In the genomic region with DNA sequence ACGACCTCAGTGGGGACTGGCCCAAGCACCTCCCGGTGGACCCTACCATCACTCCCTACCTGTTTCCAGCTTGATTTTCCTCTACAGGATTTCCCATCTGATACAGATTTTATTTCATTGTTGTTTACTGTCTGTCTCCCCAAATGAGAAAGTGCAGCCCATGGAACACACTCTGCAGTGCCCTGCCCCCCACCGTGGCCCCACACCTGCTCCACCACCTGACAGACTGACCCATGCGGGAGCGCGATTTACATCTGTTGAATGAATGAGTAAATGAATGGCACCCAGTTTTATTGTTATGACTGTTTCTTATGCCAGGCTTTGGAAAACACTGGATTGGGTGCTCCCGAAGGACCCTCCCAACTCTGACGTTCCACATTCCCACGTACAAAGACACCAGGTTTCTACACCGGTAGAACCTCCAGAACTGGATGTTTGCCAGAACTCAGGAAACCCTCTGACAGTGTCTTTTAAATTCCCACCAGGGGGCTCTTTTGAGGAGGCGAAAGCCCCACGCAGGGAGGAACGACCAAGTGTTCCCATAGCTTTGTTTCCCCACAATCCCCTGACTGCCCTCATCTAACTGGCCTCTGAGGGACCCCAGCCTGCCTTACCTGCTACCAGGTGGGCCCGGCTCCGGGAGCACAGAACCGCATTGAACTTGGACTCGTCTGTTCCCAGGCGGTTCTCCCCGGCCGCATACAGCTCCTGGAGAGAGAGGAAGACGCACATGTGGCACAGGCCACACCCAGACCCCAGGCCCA, we compare ENCODE assay signal across 10 cellular contexts. TPM values are rescaled to one million over a fixed set of nuclear protein-coding genes. Genes with fewer than 3 reads are reported as not detected.
A peak's percentile ranks its signal among the peaks of the same experiment; 100 is the strongest.
DNase-seq lines count a peak whose midpoint lies in the region; ATAC-seq, FAIRE-seq and TF ChIP-seq lines count a peak whose summit lies in the region.
"Had no signal": no experiment of that assay in that cellular context is flagged by ENCODE, and none has a peak within 500 bp of the region (broad histone marks: within the 10 kb centered on the region; RNA-seq: fewer than 3 reads in every experiment).

No MANE protein-coding gene starts in this region.

- peaks cover 64% of the 10 kb centered on the region for H3K36me3 Mint-ChIP-seq in central memory CD8-positive, alpha-beta T cell (ENCODE audit: insufficient read depth)
- peaks cover 15% of the 10 kb centered on the region for H3K36me3 Mint-ChIP-seq in natural killer cell treated with Interleukin-12 subunit alpha and Interleukin-12 subunit beta and Interleukin-15 and Interleukin-18, amount 100 ng/mL, for 72 hours
- H3K36me3 Mint-ChIP-seq: IgD-negative memory B cell had no signal

- H2AFZ ChIP-seq in KMS-11 (ENCODE audit: low read depth): no peak overlapping the region

- no peaks in the 10 kb centered on the region for H3K4me1 ChIP-seq in KMS-11 (ENCODE audit: low read depth, poor library complexity, severe bottlenecking)
- peaks cover 11% of the 10 kb centered on the region for H3K4me1 ChIP-seq in ovary (ENCODE audit: insufficient read depth)

- no peak overlapping the region for H3K9ac ChIP-seq in KMS-11

- no peaks in the 10 kb centered on the region for H3K79me2 ChIP-seq in KMS-11 (ENCODE audit: insufficient read depth, low read depth)

- peak overlapping the region; percentile 56 for H3K27ac Mint-ChIP-seq in central memory CD8-positive, alpha-beta T cell (ENCODE audit: low read depth)
- H3K27ac Mint-ChIP-seq in natural killer cell treated with Interleukin-12 subunit alpha and Interleukin-12 subunit beta and Interleukin-15 and Interleukin-18, amount 100 ng/mL, for 72 hours: peak overlapping the region; percentile 4 to 66

- no peaks in the 10 kb centered on the region for H4K20me1 ChIP-seq in KMS-11 (ENCODE audit: insufficient read depth)

- no peaks in the 10 kb centered on the region for H3K9me3 Mint-ChIP-seq in central memory CD8-positive, alpha-beta T cell
- no peaks in the 10 kb centered on the region for H3K9me3 Mint-ChIP-seq in natural killer cell treated with Interleukin-12 subunit alpha and Interleukin-12 subunit beta and Interleukin-15 and Interleukin-18, amount 100 ng/mL, for 72 hours
- H3K9me3 Mint-ChIP-seq: IgD-negative memory B cell had no signal

- WGBS in ovary, 3 donors: 73 to 84% (median 77%) methylated on average over 21 of the region's 21 CpGs

- intact Hi-C loops in ovary (cut with DNase I): no loop called here

- DNase-seq in D721Med (ENCODE audit: insufficient read length, low spot score) (no peak), ovary (no peak)
- no peak for DNase-seq in central memory CD8-positive, alpha-beta T cell (ENCODE audit: low spot score in 2 of 2)
- DNase-seq in natural killer cell treated with Interleukin-12 subunit alpha and Interleukin-12 subunit beta and Interleukin-15 and Interleukin-18, amount 100 ng/mL, for 72 hours (ENCODE audit: low spot score): no peak

- H3K4me3 Mint-ChIP-seq in central memory CD8-positive, alpha-beta T cell: no peak overlapping the region
- H3K4me3 Mint-ChIP-seq in natural killer cell treated with Interleukin-12 subunit alpha and Interleukin-12 subunit beta and Interleukin-15 and Interleukin-18, amount 100 ng/mL, for 72 hours: no peak overlapping the region
- H3K4me3 Mint-ChIP-seq: IgD-negative memory B cell had no signal

- no peak overlapping the region for H3K27ac ChIP-seq in KMS-11
- no peak overlapping the region for H3K27ac ChIP-seq in ovary

- H3K4me1 Mint-ChIP-seq in central memory CD8-positive, alpha-beta T cell: peaks cover 27% of the 10 kb centered on the region
- peaks cover 12 to 20% of the 10 kb centered on the region in 2 donors for H3K4me1 Mint-ChIP-seq in natural killer cell treated with Interleukin-12 subunit alpha and Interleukin-12 subunit beta and Interleukin-15 and Interleukin-18, amount 100 ng/mL, for 72 hours (ENCODE audit: low read depth in 2 of 2)

- H3K4me3 ChIP-seq in KMS-11 (IDR thresholded peaks at IDR 0.05; ENCODE audit: insufficient read depth, low read depth, low read length) (no peak overlapping the region), ovary (no peak overlapping the region)

- H3K36me3 ChIP-seq in KMS-11 (ENCODE audit: insufficient read depth) (no peaks in the 10 kb centered on the region), ovary (no peaks in the 10 kb centered on the region)

- H3K27me3 ChIP-seq in KMS-11 (ENCODE audit: insufficient read depth, low read depth) (no peaks in the 10 kb centered on the region), ovary (no peaks in the 10 kb centered on the region)

- no peak overlapping the region for H3K4me2 ChIP-seq in KMS-11

- no peak for TF ChIP-seq POLR2A in ovary (IDR thresholded peaks at IDR 0.05)

- TF ChIP-seq CTCF in D721Med (IDR thresholded peaks at IDR 0.05; ENCODE audit: insufficient read depth, missing control alignments): peak; percentile 2
- TF ChIP-seq CTCF in KMS-11 (conservative IDR thresholded peaks at IDR 0.05; ENCODE audit: low read depth, low read length): peak; percentile 45
- no peak for TF ChIP-seq CTCF in ovary (IDR thresholded peaks at IDR 0.05)

- H3K27me3 Mint-ChIP-seq in central memory CD8-positive, alpha-beta T cell: no peaks in the 10 kb centered on the region
- no peaks in the 10 kb centered on the region for H3K27me3 Mint-ChIP-seq in natural killer cell treated with Interleukin-12 subunit alpha and Interleukin-12 subunit beta and Interleukin-15 and Interleukin-18, amount 100 ng/mL, for 72 hours
- H3K27me3 Mint-ChIP-seq: IgD-negative memory B cell had no signal

- no peak for FAIRE-seq in D721Med (lab: Jason Lieb, UNC)
- FAIRE-seq: colon had no signal

- H3K9me3 ChIP-seq in ovary: no peaks in the 10 kb centered on the region

- ATAC-seq in central memory CD8-positive, alpha-beta T cell (replicated peaks; ENCODE audit: extremely low read depth, poor library complexity, severe bottlenecking): no peak
- ATAC-seq in natural killer cell treated with Interleukin-12 subunit alpha and Interleukin-12 subunit beta and Interleukin-15 and Interleukin-18, amount 100 ng/mL, for 72 hours: no peak
- ATAC-seq in HG02885 (IDR thresholded peaks at IDR 0.05; ENCODE audit: poor library complexity, unreplicated experiment) (no peak), GM19023 (IDR thresholded peaks at IDR 0.05; ENCODE audit: unreplicated experiment) (no peak), GM18861 (IDR thresholded peaks at IDR 0.05; ENCODE audit: unreplicated experiment) (no peak)

- no peak for TF ChIP-seq EP300 in ovary (IDR thresholded peaks at IDR 0.05)

RNA-seq across cellular contexts. Expression of gene PLAC9, which starts 29.0 kb away (rescaled TPM):
- not detected for total RNA-seq in natural killer cell treated with Interleukin-12 subunit alpha and Interleukin-12 subunit beta and Interleukin-15 and Interleukin-18, amount 100 ng/mL, for 72 hours
- 10 to 100 TPM in 4 of 7 donors, 1 to 10 TPM in 3; 3.1 to 16.9 (median 10.4) TPM for total RNA-seq in ovary
- polyA plus RNA-seq in ovary: 1 to 10 TPM; 4.3 to 6.3 TPM
- polyA plus RNA-seq: IgD-negative memory B cell had no signal

RNA-seq across cellular contexts. Expression of gene ANXA11, which starts 43.8 kb away (rescaled TPM):
- total RNA-seq in natural killer cell treated with Interleukin-12 subunit alpha and Interleukin-12 subunit beta and Interleukin-15 and Interleukin-18, amount 100 ng/mL, for 72 hours: 100 to 1,000 TPM; 134 to 166 TPM
- total RNA-seq in ovary: 100 to 1,000 TPM in 6 of 7 donors, 10 to 100 TPM in 1; 44.2 to 159 (median 137) TPM
- polyA plus RNA-seq in ovary: 100 to 1,000 TPM in 1 of 2 donors, 10 to 100 TPM in 1; 55.9 to 372 TPM

Comparison
In these comparisons a context has a peak if more than half of its experiments do, and no peak if none do; other contexts are left out.
1. CTCF ChIP-seq: peak in D721Med (single experiment) and KMS-11 (single experiment); none in ovary (0 of 3).
2. RNA of gene PLAC9, which starts 29.0 kb away (total RNA-seq): 3.1 to 16.9 TPM in ovary; not detected in natural killer cell treated with Interleukin-12 subunit alpha and Interleukin-12 subunit beta and Interleukin-15 and Interleukin-18, amount 100 ng/mL, for 72 hours; every median in the first group is over 4 times any median in the second.